29 cellular contexts compared by ENCODE assay signal in genomic region chr13:41944229-41944628, GRCh38.
"Had no signal": no experiment of that assay in that cellular context is flagged by ENCODE, and none has a peak within 500 bp of the region (broad histone marks: within the 10 kb centered on the region; RNA-seq: fewer than 3 reads in every experiment).

No MANE protein-coding gene starts in this region.

- H3K4me3 Mint-ChIP-seq: activated naive CD8-positive, alpha-beta T cell; activated T-cell treated with anti-CD3 and anti-CD28 coated beads, Interleukin-2, amount 50 U/mL, for 72 hours; brain; nephron; stimulated activated memory B cell treated with anti-CD40 and anti-IgM and Interleukin-4, amounts not matched to agents 10 μg/mL and 1 μg/mL and 100 μg/mL, for 72 hours; stimulated activated naive CD8-positive, alpha-beta T cell treated with anti-CD3 and anti-CD28 coated beads, Interleukin-15, amount 100 ng/mL, for 72 hours; type B pancreatic cell had no signal

- H3K36me3 ChIP-seq: adrenal gland, cardiac muscle cell, lower lobe of right lung had no signal

- DNase-seq: activated CD4-positive, alpha-beta T cell treated with anti-CD3 and anti-CD28 coated beads for 4 hours; activated CD4-positive, alpha-beta T cell treated with anti-CD3 and anti-CD28 coated beads, Interleukin-2, amount 50 U/mL, for 4 hours; activated naive CD4-positive, alpha-beta T cell treated with Interleukin-2 at 50 U/mL for 16 hours; activated T-cell treated with anti-CD3 and anti-CD28 coated beads for 4 hours; activated T-cell treated with anti-CD3 and anti-CD28 coated beads, Interleukin-2, amount 50 U/mL, for 72 hours; adrenal gland; cerebellar nuclear complex; dorsolateral prefrontal cortex; effector memory CD4-positive, alpha-beta T cell; heart right ventricle; kidney glomerular epithelial cell; left lung; lower lobe of right lung; mesenchymal stem cell; small intestine; stimulated activated CD4-positive, alpha-beta T cell treated with anti-CD3 and anti-CD28 coated beads, Interleukin-1b, Interleukin-23, amount 100 ng/mL, for 48 hours; stimulated activated CD4-positive, alpha-beta T cell treated with anti-CD3 and anti-CD28 coated beads, Interleukin-4, amount 100 ng/mL, for 4 hours; stimulated activated CD8-positive, alpha-beta memory T cell treated with anti-CD3 and anti-CD28 coated beads, Interleukin-4, amount 100 ng/mL, for 48 hours; stimulated activated naive CD8-positive, alpha-beta T cell treated with anti-CD3 and anti-CD28 coated beads, Interleukin-15, amount 100 ng/mL, for 72 hours; substantia nigra had no signal

- H3K4me1 ChIP-seq: ascending aorta, left lung, lower lobe of right lung had no signal

- ATAC-seq: activated T-cell treated with anti-CD3 and anti-CD28 coated beads, Interleukin-2, amount 50 U/mL, for 72 hours; heart right ventricle; left lung; lower lobe of right lung; sciatic nerve; stimulated activated memory B cell treated with anti-CD40 and anti-IgM and Interleukin-4, amounts not matched to agents 10 μg/mL and 1 μg/mL and 100 μg/mL, for 72 hours; stimulated activated naive CD8-positive, alpha-beta T cell treated with anti-CD3 and anti-CD28 coated beads, Interleukin-15, amount 100 ng/mL, for 72 hours had no signal

- H3K27ac ChIP-seq: adrenal gland, ascending aorta, cardiac muscle cell, coronary artery, dorsolateral prefrontal cortex, heart right ventricle, left lung, lower lobe of right lung had no signal

- H3K4me3 ChIP-seq: adrenal gland, ascending aorta, cardiac muscle cell, coronary artery, dorsolateral prefrontal cortex, heart right ventricle, left lung, lower lobe of right lung had no signal

- H3K27ac Mint-ChIP-seq: activated naive CD8-positive, alpha-beta T cell; brain; nephron; stimulated activated memory B cell treated with anti-CD40 and anti-IgM and Interleukin-4, amounts not matched to agents 10 μg/mL and 1 μg/mL and 100 μg/mL, for 72 hours; stimulated activated naive CD8-positive, alpha-beta T cell treated with anti-CD3 and anti-CD28 coated beads, Interleukin-15, amount 100 ng/mL, for 72 hours; type B pancreatic cell had no signal

- H3K27me3 Mint-ChIP-seq: activated naive CD8-positive, alpha-beta T cell; brain; stimulated activated memory B cell treated with anti-CD40 and anti-IgM and Interleukin-4, amounts not matched to agents 10 μg/mL and 1 μg/mL and 100 μg/mL, for 72 hours; stimulated activated naive CD8-positive, alpha-beta T cell treated with anti-CD3 and anti-CD28 coated beads, Interleukin-15, amount 100 ng/mL, for 72 hours; type B pancreatic cell had no signal

- H3K27me3 ChIP-seq: adrenal gland, ascending aorta, cardiac muscle cell, dorsolateral prefrontal cortex, heart right ventricle, left lung had no signal

- H3K4me1 Mint-ChIP-seq: stimulated activated memory B cell treated with anti-CD40 and anti-IgM and Interleukin-4, amounts not matched to agents 10 μg/mL and 1 μg/mL and 100 μg/mL, for 72 hours had no signal
